ENCODE assay signal across 2 cellular contexts in genomic region chr22:40182231-40182835, GRCh38.
A peak's percentile ranks its signal among the peaks of the same experiment; 100 is the strongest.
TF ChIP-seq lines count a peak whose summit lies in the region.

No MANE protein-coding gene starts in this region.

TF ChIP-seq in liver, 16 proteins besides CTCF, POLR2A, EP300 and RAD21:
- TF ChIP-seq YY1 (IDR thresholded peaks at IDR 0.05) (peak; percentile 1), ATF3 (IDR thresholded peaks at IDR 0.05) (no peak)

TF ChIP-seq in HepG2, 621 proteins besides CTCF, POLR2A, EP300 and RAD21:
- TF ChIP-seq ZFYVE20 (CRISPR knock-in tag; IDR thresholded peaks at IDR 0.05; ENCODE audit: borderline replicate concordance, low read depth) (no peak), ZNF784 (CRISPR knock-in tag; IDR thresholded peaks at IDR 0.05; ENCODE audit: borderline replicate concordance) (no peak), FOXO1 (CRISPR knock-in tag; IDR thresholded peaks at IDR 0.05) (no peak), FOXJ3 (CRISPR knock-in tag; IDR thresholded peaks at IDR 0.05; ENCODE audit: borderline replicate concordance) (no peak), ZXDC (CRISPR knock-in tag; IDR thresholded peaks at IDR 0.05) (no peak), TSC22D2 (CRISPR knock-in tag; IDR thresholded peaks at IDR 0.05; ENCODE audit: borderline replicate concordance) (no peak), PBX3 (CRISPR knock-in tag; IDR thresholded peaks at IDR 0.05; ENCODE audit: borderline replicate concordance) (no peak), ZUFSP (CRISPR knock-in tag; IDR thresholded peaks at IDR 0.05; ENCODE audit: borderline replicate concordance) (no peak), FOSL1 (CRISPR knock-in tag; IDR thresholded peaks at IDR 0.05; ENCODE audit: borderline replicate concordance) (no peak), BORCS8-MEF2B (CRISPR knock-in tag; IDR thresholded peaks at IDR 0.05) (no peak), ZNF251 (CRISPR knock-in tag; IDR thresholded peaks at IDR 0.05) (no peak), GFI1 (CRISPR knock-in tag; IDR thresholded peaks at IDR 0.05; ENCODE audit: borderline replicate concordance) (no peak), ZIK1 (CRISPR knock-in tag; IDR thresholded peaks at IDR 0.05; ENCODE audit: borderline replicate concordance, low read depth) (no peak), CAMTA2 (CRISPR knock-in tag; IDR thresholded peaks at IDR 0.05; ENCODE audit: borderline replicate concordance) (no peak), ZNF703 (CRISPR knock-in tag; IDR thresholded peaks at IDR 0.05; ENCODE audit: borderline replicate concordance) (no peak), SMYD3 (CRISPR knock-in tag; IDR thresholded peaks at IDR 0.05) (no peak), ZNF18 (CRISPR knock-in tag; IDR thresholded peaks at IDR 0.05; ENCODE audit: insufficient replicate concordance) (no peak), CERS6 (CRISPR knock-in tag; IDR thresholded peaks at IDR 0.05) (no peak), PRDM4 (CRISPR knock-in tag; IDR thresholded peaks at IDR 0.05; ENCODE audit: borderline replicate concordance) (no peak)
